ENCODE assay signal across 11 cellular contexts in genomic region chr17:46888727-46889126, GRCh38. TPM values are rescaled to one million over a fixed set of nuclear protein-coding genes. Genes with fewer than 3 reads are reported as not detected.
"Had no signal": no experiment of that assay in that cellular context is flagged by ENCODE, and none has a peak within 500 bp of the region (broad histone marks: within the 10 kb centered on the region; RNA-seq: fewer than 3 reads in every experiment).

No MANE protein-coding gene starts in this region.

- DNase-seq: H7, HFFc6, IMR-90, KBM-7 had no signal

- H3K9ac ChIP-seq: KMS-11 had no signal

- H3K4me2 ChIP-seq: GM23338, KMS-11 had no signal

- H3K4me3 ChIP-seq: GM23338, HAP-1 had no signal

- H2AFZ ChIP-seq: GM23338 had no signal

- H3K9me3 ChIP-seq: HAP-1 had no signal

- H3K4me1 ChIP-seq: HAP-1 had no signal

- H3K27ac ChIP-seq: HL-60, KMS-11 had no signal

- ATAC-seq: GM23338, HCT116 had no signal

- H3K36me3 ChIP-seq: HAP-1 had no signal

RNA-seq across cellular contexts. Expression of gene WNT9B, which starts 37.3 kb away (rescaled TPM):
- total RNA-seq: H4, HFFc6, HT1080, IMR-90 had no signal
- polyA plus RNA-seq: GM23338, IMR-90 had no signal
